Comparison of ENCODE assay signal across 24 cellular contexts in the genomic region with DNA sequence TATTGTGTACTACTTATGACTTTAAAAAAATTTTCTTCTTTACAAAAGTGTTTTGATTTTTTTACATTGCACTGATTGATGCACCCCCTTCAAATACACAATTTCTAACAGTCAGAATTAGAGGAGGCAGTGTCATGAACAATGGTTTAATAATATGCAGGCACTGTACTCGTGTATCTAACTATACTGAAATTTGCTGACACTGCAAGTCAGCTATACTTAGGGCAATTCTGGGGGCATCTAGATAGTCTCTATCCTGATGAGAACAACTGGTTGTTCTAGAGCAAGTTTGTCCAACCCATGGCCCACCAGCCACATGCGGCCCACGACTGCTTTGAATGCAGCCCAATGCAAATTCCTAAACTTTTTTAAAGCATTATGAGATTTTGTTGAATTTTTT.
DNase-seq lines count a peak whose midpoint lies in the region; ATAC-seq, FAIRE-seq and TF ChIP-seq lines count a peak whose summit lies in the region.
"Had no signal": no experiment of that assay in that cellular context is flagged by ENCODE, and none has a peak within 500 bp of the region (broad histone marks: within the 10 kb centered on the region; RNA-seq: fewer than 3 reads in every experiment).

No MANE protein-coding gene starts in this region.

- H4K8ac ChIP-seq in IMR-90 (ENCODE audit: low read depth in 2 of 2, low read length in 2 of 2) (no peak overlapping the region), H1 (ENCODE audit: extremely low read depth, insufficient read depth, low read length) (no peak overlapping the region)

- H3K4me3 ChIP-seq in HepG2 (replicated peaks in 1 of 3; ENCODE audit: insufficient read depth in 1 of 3, low read depth in 2 of 3, low read length in 3 of 3) (no peak overlapping the region), right lobe of liver (no peak overlapping the region), IMR-90 (ENCODE audit: insufficient read depth, low read depth, low read length) (no peak overlapping the region), H1 (ENCODE audit: extremely low read depth in 1 of 4, insufficient read depth in 2 of 4, low read depth in 3 of 4, low read length in 4 of 4) (no peak overlapping the region), Caco-2 (ENCODE audit: low read depth, low read length) (no peak overlapping the region)
- H3K4me3 ChIP-seq: BLaER1 had no signal

- H3K9me3 Mint-ChIP-seq in endothelial cell (ENCODE audit: unreplicated experiment) (no peaks in the 10 kb centered on the region), Caco-2 (ENCODE audit: unreplicated experiment) (no peaks in the 10 kb centered on the region)
- H3K9me3 Mint-ChIP-seq: CD8-positive, alpha-beta memory T cell had no signal

- BruUV-seq in HepG2 (replicated peaks; lab: Mats Ljungman, UMichigan) (no TSS peak), IMR-90 (replicated peaks; lab: Mats Ljungman, UMichigan) (no TSS peak), Caco-2 (replicated peaks; lab: Mats Ljungman, UMichigan) (no TSS peak)

- H3K4me3 Mint-ChIP-seq in endothelial cell (ENCODE audit: unreplicated experiment) = no peak overlapping the region
- H3K4me3 Mint-ChIP-seq in Caco-2 (ENCODE audit: unreplicated experiment) = no peak overlapping the region
- H3K4me3 Mint-ChIP-seq: CD14-positive monocyte; CD4-positive, alpha-beta memory T cell; CD4-positive, CD25-positive, alpha-beta regulatory T cell; CD8-positive, alpha-beta memory T cell had no signal

- no peak for DNase-seq in HepG2 (ENCODE audit: low spot score)
- DNase-seq in right lobe of liver = no peak
- DNase-seq in IMR-90 = no peak
- no peak for DNase-seq in H1 (ENCODE audit: low read depth in 1 of 2, low spot score in 2 of 2)
- DNase-seq in endothelial cell (ENCODE audit: low spot score) = no peak
- DNase-seq in Caco-2 = no peak
- DNase-seq in kidney tubule cell (ENCODE audit: low spot score) = no peak
- DNase-seq: ACHN; BE2C; C1 segment of cervical spinal cord; Calu3; CD4-positive, alpha-beta memory T cell; CD4-positive, CD25-positive, alpha-beta regulatory T cell; CD8-positive, alpha-beta memory T cell; COR-L47; DMS79 treated with DMSO at 0.1 percent for 48 hours; GF-D8 had no signal

- no peaks in the 10 kb centered on the region for H3K9me3 ChIP-seq in HepG2 (ENCODE audit: low read length)
- no peaks in the 10 kb centered on the region for H3K9me3 ChIP-seq in right lobe of liver
- H3K9me3 ChIP-seq in IMR-90 (ENCODE audit: control insufficient read depth, insufficient read depth, low read length) = no peaks in the 10 kb centered on the region
- no peaks in the 10 kb centered on the region for H3K9me3 ChIP-seq in H1 (ENCODE audit: insufficient read depth in 2 of 2, low read depth in 1 of 2, low read length in 1 of 2)
- H3K9me3 ChIP-seq in Caco-2 = no peaks in the 10 kb centered on the region
- H3K9me3 ChIP-seq: BE2C, BLaER1 had no signal

- H2BK15ac ChIP-seq in IMR-90 (ENCODE audit: low read depth, low read length) = no peak overlapping the region
- H2BK15ac ChIP-seq in H1 (ENCODE audit: low read length) = no peak overlapping the region

- H4K20me1 ChIP-seq in HepG2 (ENCODE audit: insufficient read depth, low read length) = no peaks in the 10 kb centered on the region
- H4K20me1 ChIP-seq in IMR-90 (ENCODE audit: insufficient read depth, low read length) = no peaks in the 10 kb centered on the region
- H4K20me1 ChIP-seq in H1 (replicated peaks in 1 of 2; ENCODE audit: control insufficient read depth in 1 of 2, insufficient read depth in 2 of 2, low read length in 2 of 2) = no peaks in the 10 kb centered on the region
- H4K20me1 ChIP-seq: BLaER1 had no signal

- H3K23ac ChIP-seq in IMR-90 (ENCODE audit: low read depth, low read length) = no peak overlapping the region
- no peak overlapping the region for H3K23ac ChIP-seq in H1 (ENCODE audit: insufficient read length)

- TF ChIP-seq POLR2A in HepG2 (IDR thresholded peaks at IDR 0.05; ENCODE audit: insufficient read depth in 1 of 2, low read depth in 2 of 2, low read length in 2 of 2) = no peak
- no peak for TF ChIP-seq POLR2A in right lobe of liver (IDR thresholded peaks at IDR 0.05)
- no peak for TF ChIP-seq POLR2A in IMR-90 (IDR thresholded peaks at IDR 0.05; ENCODE audit: low read depth, low read length)
- no peak for TF ChIP-seq POLR2A in H1 (IDR thresholded peaks at IDR 0.05; ENCODE audit: control extremely low read depth in 1 of 2, low read depth in 2 of 2, low read length in 2 of 2)

- H3K56ac ChIP-seq in IMR-90 (ENCODE audit: extremely low read depth, insufficient read depth, low read length) (no peak overlapping the region), H1 (replicated peaks; ENCODE audit: insufficient read length, low read depth, low read length) (no peak overlapping the region)

- no peak overlapping the region for H2BK12ac ChIP-seq in H1 (ENCODE audit: low read depth, low read length)

- H3K4me1 Mint-ChIP-seq in endothelial cell (ENCODE audit: unreplicated experiment) (peaks cover 4% of the 10 kb centered on the region), Caco-2 (ENCODE audit: low read depth, unreplicated experiment) (no peaks in the 10 kb centered on the region)
- H3K4me1 Mint-ChIP-seq: CD14-positive monocyte; CD4-positive, alpha-beta memory T cell; CD4-positive, CD25-positive, alpha-beta regulatory T cell; CD8-positive, alpha-beta memory T cell had no signal

- no peaks in the 10 kb centered on the region for H3K27me3 Mint-ChIP-seq in endothelial cell (ENCODE audit: unreplicated experiment)
- peaks cover 3% of the 10 kb centered on the region for H3K27me3 Mint-ChIP-seq in Caco-2 (ENCODE audit: insufficient read depth, unreplicated experiment)
- H3K27me3 Mint-ChIP-seq: CD4-positive, alpha-beta memory T cell; CD4-positive, CD25-positive, alpha-beta regulatory T cell had no signal

- H2BK20ac ChIP-seq in IMR-90 (ENCODE audit: low read depth, low read length) = no peak overlapping the region
- H2BK20ac ChIP-seq in H1 (ENCODE audit: low read length) = no peak overlapping the region

- no peak overlapping the region for H2AK9ac ChIP-seq in IMR-90 (replicated peaks; ENCODE audit: low read depth, low read length, poor library complexity)

- intact Hi-C loops in HepG2 (cut with micrococcal nuclease; ENCODE audit: unreplicated experiment) (no loop called here), right lobe of liver (cut with DNase I) (no loop called here), IMR-90 (cut with micrococcal nuclease) (no loop called here), Caco-2 (cut with micrococcal nuclease; ENCODE audit: unreplicated experiment) (no loop called here)

- H3K36me3 ChIP-seq in HepG2 (replicated peaks in 1 of 2; ENCODE audit: control insufficient read depth in 1 of 2, insufficient read depth in 2 of 2, low read length in 2 of 2) (no peaks in the 10 kb centered on the region), right lobe of liver (no peaks in the 10 kb centered on the region), IMR-90 (ENCODE audit: control insufficient read depth, insufficient read depth, low read length) (no peaks in the 10 kb centered on the region), H1 (ENCODE audit: control insufficient read depth in 2 of 4, insufficient read depth in 4 of 4, low read length in 3 of 4) (no peaks in the 10 kb centered on the region), Caco-2 (ENCODE audit: control insufficient read depth, insufficient read depth, low read length) (no peaks in the 10 kb centered on the region)
- H3K36me3 ChIP-seq: BE2C, BLaER1 had no signal

- H3K4ac ChIP-seq in IMR-90 (ENCODE audit: low read depth, low read length) (no peak overlapping the region), H1 (replicated peaks; ENCODE audit: insufficient read length, low read depth, low read length) (no peak overlapping the region)

- ATAC-seq in HepG2 (no peak), right lobe of liver (no peak), IMR-90 (ENCODE audit: low read depth) (no peak)

- no peak overlapping the region for H4K5ac ChIP-seq in IMR-90 (ENCODE audit: low read depth, low read length)
- no peak overlapping the region for H4K5ac ChIP-seq in H1 (ENCODE audit: insufficient read length, low read depth, low read length)

- H3K27ac ChIP-seq in HepG2 (ENCODE audit: extremely low read length, insufficient read depth, low read length) = no peak overlapping the region
- no peak overlapping the region for H3K27ac ChIP-seq in right lobe of liver
- no peak overlapping the region for H3K27ac ChIP-seq in IMR-90 (ENCODE audit: insufficient read depth, low read length)
- no peak overlapping the region for H3K27ac ChIP-seq in H1 (ENCODE audit: low read depth, low read length)
- H3K27ac ChIP-seq: 22Rv1, BLaER1 had no signal

- POLR2A ChIA-PET in HepG2 (lab: Yijun Ruan, JAX) = no interaction called here
- POLR2A ChIA-PET in IMR-90 (lab: Charles Lee; ENCODE audit: unreplicated experiment) = no interaction called here
- POLR2A ChIA-PET in H1 (lab: Charles Lee; ENCODE audit: partially characterized antibody) = no interaction called here
- POLR2A ChIA-PET in Caco-2 (lab: Charles Lee) = no interaction called here

- no peak overlapping the region for H4K91ac ChIP-seq in IMR-90 (ENCODE audit: insufficient read depth, low read depth, low read length)
- no peak overlapping the region for H4K91ac ChIP-seq in H1 (replicated peaks; ENCODE audit: insufficient read length, low read length)

- H2AFZ ChIP-seq in HepG2 (ENCODE audit: low read length) = no peak overlapping the region
- no peak overlapping the region for H2AFZ ChIP-seq in IMR-90 (replicated peaks; ENCODE audit: low read length, poor library complexity)
- H2AFZ ChIP-seq in H1 (ENCODE audit: low read length) = no peak overlapping the region

- no peak for FAIRE-seq in HepG2 (lab: Jason Lieb, UNC)
- FAIRE-seq in H1 (lab: Jason Lieb, UNC) = no peak
- FAIRE-seq: D721Med, G401.6, GM12892, GM18507 had no signal

- no peak for TF ChIP-seq CTCF in HepG2 (CRISPR knock-in tag; IDR thresholded peaks at IDR 0.05)
- TF ChIP-seq CTCF in right lobe of liver (IDR thresholded peaks at IDR 0.05) = no peak
- no peak for TF ChIP-seq CTCF in IMR-90 (conservative IDR thresholded peaks at IDR 0.05; ENCODE audit: low read depth, low read length)
- TF ChIP-seq CTCF in H1 (IDR thresholded peaks at IDR 0.05; ENCODE audit: control extremely low read depth in 1 of 3, insufficient read depth in 1 of 3, low read depth in 1 of 3, low read length in 3 of 3) = no peak
- TF ChIP-seq CTCF in endothelial cell (IDR thresholded peaks at IDR 0.05; ENCODE audit: unreplicated experiment) = no peak
- no peak for TF ChIP-seq CTCF in Caco-2 (IDR thresholded peaks at IDR 0.05; ENCODE audit: insufficient read depth in 1 of 2, low read depth in 1 of 2, low read length in 1 of 2, severe bottlenecking in 1 of 2, unreplicated experiment in 1 of 2)

- H2BK120ac ChIP-seq in IMR-90 (ENCODE audit: low read depth, low read length) (peak overlapping the region; percentile 32; the same call in 1 of the 2 replicates), H1 (replicated peaks; ENCODE audit: low read depth, low read length) (no peak overlapping the region)

- WGBS in HepG2 (ENCODE audit: low lambda C conversion rate) = 61% methylated on average over 3 of the region's 3 CpGs
- WGBS in right lobe of liver (ENCODE audit: insufficient coverage, low coverage, low lambda C conversion rate, missing lambda C conversion rate) = 97% methylated on average over 3 of the region's 3 CpGs
- 100% methylated on average over 1 of the region's 3 CpGs; no CpG with 5 or more reads in 1 of the 2 experiments for WGBS in IMR-90 (ENCODE audit: extremely low coverage in 2 of 2, insufficient read length in 1 of 2), 2 experiments
- 96% methylated on average over 3 of the region's 3 CpGs; no CpG with 5 or more reads in 1 of the 2 experiments for WGBS in H1 (ENCODE audit: extremely low coverage in 1 of 2, insufficient coverage in 1 of 2, insufficient read length in 1 of 2, insufficient replicate concordance in 2 of 2, low coverage in 1 of 2, low lambda C conversion rate in 2 of 2, missing lambda C conversion rate in 1 of 2), 2 experiments

- H2AK5ac ChIP-seq in IMR-90 (ENCODE audit: low read depth, low read length) (no peak overlapping the region), H1 (ENCODE audit: low read depth, low read length) (no peak overlapping the region)

- TF ChIP-seq RAD21 in HepG2 (CRISPR knock-in tag; IDR thresholded peaks at IDR 0.05) = no peak
- no peak for TF ChIP-seq RAD21 in IMR-90 (IDR thresholded peaks at IDR 0.05; ENCODE audit: low read length)
- no peak for TF ChIP-seq RAD21 in H1 (IDR thresholded peaks at IDR 0.05 in 1 of 2, conservative IDR thresholded peaks at IDR 0.05 in 1 of 2; ENCODE audit: low read depth in 2 of 2, low read length in 2 of 2)

- H3K18ac ChIP-seq in IMR-90 (ENCODE audit: low read depth, low read length) (no peak overlapping the region), H1 (ENCODE audit: extremely low read depth, low read length) (no peak overlapping the region)

- H3K27me3 ChIP-seq in HepG2 (ENCODE audit: control insufficient read depth in 1 of 2, insufficient read depth in 2 of 2, low read length in 2 of 2) (no peaks in the 10 kb centered on the region), right lobe of liver (no peaks in the 10 kb centered on the region), IMR-90 (ENCODE audit: control insufficient read depth, insufficient read depth, low read length) (no peaks in the 10 kb centered on the region), H1 (replicated peaks in 1 of 4; ENCODE audit: control insufficient read depth in 3 of 4, extremely low read depth in 1 of 4, insufficient read depth in 3 of 4, low read length in 3 of 4) (no peaks in the 10 kb centered on the region), Caco-2 (replicated peaks; ENCODE audit: control insufficient read depth, insufficient read depth, low read length) (no peaks in the 10 kb centered on the region)
- H3K27me3 ChIP-seq: BE2C, BLaER1 had no signal

- H3K79me1 ChIP-seq in IMR-90 (ENCODE audit: low read depth in 1 of 2, low read length in 2 of 2) (no peaks in the 10 kb centered on the region), H1 (ENCODE audit: low read depth, low read length) (no peaks in the 10 kb centered on the region)

- no peaks in the 10 kb centered on the region for H3K23me2 ChIP-seq in H1 (ENCODE audit: low read depth, low read length)

- in situ Hi-C loops in HepG2 (cut with HindIII; ENCODE audit: extremely low pct_ligation_motif_present, low pct_unique_long_range_greater_than_20kb) (no loop called here), IMR-90 (cut with MboI; ENCODE audit: low sequenced_read_pairs) (no loop called here)

- CTCF ChIA-PET in HepG2 (lab: Yijun Ruan, JAX; ENCODE audit: low intra/inter-chr PET ratio, low total read pairs) = no interaction called here
- CTCF ChIA-PET in IMR-90 (lab: Yijun Ruan, JAX) = interaction anchor here (0.6 kb wide), 1 partner anchor 257 kb away, joined by 3 read pairs; no protein-coding TSS in a partner anchor
- CTCF ChIA-PET in H1 (lab: Charles Lee; ENCODE audit: partially characterized antibody) = no interaction called here
- CTCF ChIA-PET in Caco-2 (lab: Charles Lee) = no interaction called here

- H3K36me3 Mint-ChIP-seq in endothelial cell (ENCODE audit: low read depth, unreplicated experiment) (no peaks in the 10 kb centered on the region), Caco-2 (ENCODE audit: insufficient read depth, unreplicated experiment) (no peaks in the 10 kb centered on the region)
- H3K36me3 Mint-ChIP-seq: CD14-positive monocyte; CD4-positive, alpha-beta memory T cell; CD4-positive, CD25-positive, alpha-beta regulatory T cell; CD8-positive, alpha-beta memory T cell had no signal

- H3K4me2 ChIP-seq in HepG2 (ENCODE audit: low read depth, low read length) (no peak overlapping the region), IMR-90 (ENCODE audit: low read depth, low read length) (no peak overlapping the region), H1 (ENCODE audit: insufficient read depth in 1 of 2, low read depth in 2 of 2, low read length in 2 of 2) (no peak overlapping the region)
- H3K4me2 ChIP-seq: BLaER1 had no signal

- H3K27ac Mint-ChIP-seq in endothelial cell (ENCODE audit: unreplicated experiment) (no peak overlapping the region), Caco-2 (ENCODE audit: unreplicated experiment) (no peak overlapping the region)
- H3K27ac Mint-ChIP-seq: CD14-positive monocyte; CD4-positive, alpha-beta memory T cell; CD4-positive, CD25-positive, alpha-beta regulatory T cell; CD8-positive, alpha-beta memory T cell had no signal

- TF ChIP-seq EP300 in HepG2 (IDR thresholded peaks at IDR 0.05; ENCODE audit: low read depth in 2 of 2, low read length in 2 of 2) (no peak), HepG2 (CRISPR knock-in tag; IDR thresholded peaks at IDR 0.05; ENCODE audit: borderline replicate concordance) (no peak), H1 (IDR thresholded peaks at IDR 0.05; ENCODE audit: borderline replicate concordance in 1 of 2, low read depth in 2 of 2, low read length in 2 of 2) (no peak)

- dilution Hi-C loops in IMR-90 (cut with HindIII; ENCODE audit: low sequenced_read_pairs, unreplicated experiment) = no loop called here

- H3K79me2 ChIP-seq in HepG2 (ENCODE audit: insufficient read depth, low read length) (no peaks in the 10 kb centered on the region), H1 (ENCODE audit: control insufficient read depth in 1 of 2, insufficient read depth in 2 of 2, low read length in 2 of 2) (no peaks in the 10 kb centered on the region)

- no peaks in the 10 kb centered on the region for H3K9me1 ChIP-seq in IMR-90 (ENCODE audit: insufficient read depth, low read length)

- H3K9ac ChIP-seq in HepG2 (ENCODE audit: insufficient read depth, low read depth, low read length) (no peak overlapping the region), IMR-90 (ENCODE audit: low read depth, low read length) (no peak overlapping the region), H1 (replicated peaks in 1 of 4; ENCODE audit: extremely low read depth in 1 of 4, low read depth in 3 of 4, low read length in 3 of 4) (no peak overlapping the region)
- H3K9ac ChIP-seq: BLaER1 had no signal

- no peak overlapping the region for H3K14ac ChIP-seq in IMR-90 (replicated peaks; ENCODE audit: low read depth, low read length)
- H3K14ac ChIP-seq in H1 (ENCODE audit: insufficient read length) = no peak overlapping the region

- H3K4me1 ChIP-seq in HepG2 (ENCODE audit: insufficient read depth, low read length) (peaks cover 7% of the 10 kb centered on the region; the same call in 1 of the 2 replicates), right lobe of liver (no peaks in the 10 kb centered on the region), IMR-90 (ENCODE audit: control insufficient read depth, insufficient read depth, low read length) (peaks cover 1% of the 10 kb centered on the region; the same call in 1 of the 2 replicates), H1 (replicated peaks in 1 of 4; ENCODE audit: control insufficient read depth in 3 of 4, insufficient read depth in 4 of 4, low read length in 3 of 4) (no peaks in the 10 kb centered on the region), Caco-2 (peaks cover 6% of the 10 kb centered on the region)
- H3K4me1 ChIP-seq: BE2C, BLaER1 had no signal

- H2BK5ac ChIP-seq in IMR-90 (ENCODE audit: low read depth, low read length, poor library complexity, severe bottlenecking) (no peak overlapping the region), H1 (ENCODE audit: low read depth, low read length) (no peak overlapping the region)

Comparison
In these comparisons a context has a peak if more than half of its experiments do, and no peak if none do; other contexts are left out.
1. Of the 41 proteins assayed by ChIP-seq in both HepG2 and H1: peak only in HepG2: none; only in H1: none; in both: MAFK; in neither: 40.